ENCODE assay signal across 1 cellular context in genomic region chr17:67717624-67718324, GRCh38.
TF ChIP-seq lines count a peak whose summit lies in the region.

Gene NOL11 (plus strand): TSS chr17:67717936. CDS start chr17:67717948, 12 bp downstream.

TF ChIP-seq in K562, 482 proteins besides CTCF, POLR2A, EP300 and RAD21 (continued from another document):
- TF ChIP-seq, protein P1, sequence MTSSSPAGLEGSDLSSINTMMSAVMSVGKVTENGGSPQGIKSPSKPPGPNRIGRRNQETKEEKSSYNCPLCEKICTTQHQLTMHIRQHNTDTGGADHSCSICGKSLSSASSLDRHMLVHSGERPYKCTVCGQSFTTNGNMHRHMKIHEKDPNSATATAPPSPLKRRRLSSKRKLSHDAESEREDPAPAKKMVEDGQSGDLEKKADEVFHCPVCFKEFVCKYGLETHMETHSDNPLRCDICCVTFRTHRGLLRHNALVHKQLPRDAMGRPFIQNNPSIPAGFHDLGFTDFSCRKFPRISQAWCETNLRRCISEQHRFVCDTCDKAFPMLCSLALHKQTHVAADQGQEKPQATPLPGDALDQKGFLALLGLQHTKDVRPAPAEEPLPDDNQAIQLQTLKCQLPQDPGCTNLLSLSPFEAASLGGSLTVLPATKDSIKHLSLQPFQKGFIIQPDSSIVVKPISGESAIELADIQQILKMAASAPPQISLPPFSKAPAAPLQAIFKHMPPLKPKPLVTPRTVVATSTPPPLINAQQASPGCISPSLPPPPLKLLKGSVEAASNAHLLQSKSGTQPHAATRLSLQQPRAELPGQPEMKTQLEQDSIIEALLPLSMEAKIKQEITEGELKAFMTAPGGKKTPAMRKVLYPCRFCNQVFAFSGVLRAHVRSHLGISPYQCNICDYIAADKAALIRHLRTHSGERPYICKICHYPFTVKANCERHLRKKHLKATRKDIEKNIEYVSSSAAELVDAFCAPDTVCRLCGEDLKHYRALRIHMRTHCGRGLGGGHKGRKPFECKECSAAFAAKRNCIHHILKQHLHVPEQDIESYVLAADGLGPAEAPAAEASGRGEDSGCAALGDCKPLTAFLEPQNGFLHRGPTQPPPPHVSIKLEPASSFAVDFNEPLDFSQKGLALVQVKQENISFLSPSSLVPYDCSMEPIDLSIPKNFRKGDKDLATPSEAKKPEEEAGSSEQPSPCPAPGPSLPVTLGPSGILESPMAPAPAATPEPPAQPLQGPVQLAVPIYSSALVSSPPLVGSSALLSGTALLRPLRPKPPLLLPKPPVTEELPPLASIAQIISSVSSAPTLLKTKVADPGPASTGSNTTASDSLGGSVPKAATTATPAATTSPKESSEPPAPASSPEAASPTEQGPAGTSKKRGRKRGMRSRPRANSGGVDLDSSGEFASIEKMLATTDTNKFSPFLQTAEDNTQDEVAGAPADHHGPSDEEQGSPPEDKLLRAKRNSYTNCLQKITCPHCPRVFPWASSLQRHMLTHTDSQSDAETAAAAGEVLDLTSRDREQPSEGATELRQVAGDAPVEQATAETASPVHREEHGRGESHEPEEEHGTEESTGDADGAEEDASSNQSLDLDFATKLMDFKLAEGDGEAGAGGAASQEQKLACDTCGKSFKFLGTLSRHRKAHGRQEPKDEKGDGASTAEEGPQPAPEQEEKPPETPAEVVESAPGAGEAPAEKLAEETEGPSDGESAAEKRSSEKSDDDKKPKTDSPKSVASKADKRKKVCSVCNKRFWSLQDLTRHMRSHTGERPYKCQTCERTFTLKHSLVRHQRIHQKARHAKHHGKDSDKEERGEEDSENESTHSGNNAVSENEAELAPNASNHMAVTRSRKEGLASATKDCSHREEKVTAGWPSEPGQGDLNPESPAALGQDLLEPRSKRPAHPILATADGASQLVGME (CRISPR knock-in tag; IDR thresholded peaks at IDR 0.05) = no peak
- TF ChIP-seq CBFB (CRISPR knock-in tag; IDR thresholded peaks at IDR 0.05) (no peak), ZNF140 (CRISPR knock-in tag; IDR thresholded peaks at IDR 0.05) (no peak), FOXJ2 (tag; IDR thresholded peaks at IDR 0.05) (no peak), KDM2B (CRISPR knock-in tag; IDR thresholded peaks at IDR 0.05) (no peak), CBX1 (IDR thresholded peaks at IDR 0.05; ENCODE audit: low read depth) (no peak; the same call in 1 of the 2 replicates), ATF2 (CRISPR knock-in tag; IDR thresholded peaks at IDR 0.05) (no peak), ELK1 (CRISPR knock-in tag; IDR thresholded peaks at IDR 0.05) (no peak), CHCHD3 (CRISPR knock-in tag; IDR thresholded peaks at IDR 0.05) (no peak), COPS2 (conservative IDR thresholded peaks at IDR 0.05) (no peak), ZBTB12 (CRISPR knock-in tag; IDR thresholded peaks at IDR 0.05) (no peak), SNRNP70 (optimal IDR thresholded peaks at IDR 0.05; ENCODE audit: low read depth, low read length) (no peak), GABPA (tag; conservative IDR thresholded peaks at IDR 0.05; ENCODE audit: low read depth) (peak; percentile 87), SMARCA5 (IDR thresholded peaks at IDR 0.05) (no peak), ARID1B (IDR thresholded peaks at IDR 0.05) (peak; percentile 37; the same call in 1 of the 2 replicates), SREBF1 (IDR thresholded peaks at IDR 0.05; ENCODE audit: borderline replicate concordance, low read depth, low read length) (0 out of 2 replicates have a peak, but pooled peaks have one; percentile 40), HNRNPH1 (optimal IDR thresholded peaks at IDR 0.05; ENCODE audit: low read depth, low read length) (no peak), ZNF274 (IDR thresholded peaks at IDR 0.05; ENCODE audit: borderline replicate concordance, low read depth, low read length) (no peak), SMAD4 (CRISPR knock-in tag; conservative IDR thresholded peaks at IDR 0.05) (no peak), ZNF146 (CRISPR knock-in tag; IDR thresholded peaks at IDR 0.05; ENCODE audit: unreplicated experiment) (no peak), RBM39 (optimal IDR thresholded peaks at IDR 0.05; ENCODE audit: low read depth, low read length) (no peak), ELF2 (CRISPR knock-in tag; IDR thresholded peaks at IDR 0.05) (peak; percentile 94), ZNF41 (CRISPR knock-in tag; conservative IDR thresholded peaks at IDR 0.05) (no peak), FOXP4 (CRISPR knock-in tag; IDR thresholded peaks at IDR 0.05; ENCODE audit: borderline replicate concordance) (no peak)
- TF ChIP-seq, protein P2, sequence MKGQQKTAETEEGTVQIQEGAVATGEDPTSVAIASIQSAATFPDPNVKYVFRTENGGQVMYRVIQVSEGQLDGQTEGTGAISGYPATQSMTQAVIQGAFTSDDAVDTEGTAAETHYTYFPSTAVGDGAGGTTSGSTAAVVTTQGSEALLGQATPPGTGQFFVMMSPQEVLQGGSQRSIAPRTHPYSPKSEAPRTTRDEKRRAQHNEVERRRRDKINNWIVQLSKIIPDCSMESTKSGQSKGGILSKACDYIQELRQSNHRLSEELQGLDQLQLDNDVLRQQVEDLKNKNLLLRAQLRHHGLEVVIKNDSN (CRISPR knock-in tag; IDR thresholded peaks at IDR 0.05) = no peak; the same call in 1 of the 2 replicates
- TF ChIP-seq, protein P3, sequence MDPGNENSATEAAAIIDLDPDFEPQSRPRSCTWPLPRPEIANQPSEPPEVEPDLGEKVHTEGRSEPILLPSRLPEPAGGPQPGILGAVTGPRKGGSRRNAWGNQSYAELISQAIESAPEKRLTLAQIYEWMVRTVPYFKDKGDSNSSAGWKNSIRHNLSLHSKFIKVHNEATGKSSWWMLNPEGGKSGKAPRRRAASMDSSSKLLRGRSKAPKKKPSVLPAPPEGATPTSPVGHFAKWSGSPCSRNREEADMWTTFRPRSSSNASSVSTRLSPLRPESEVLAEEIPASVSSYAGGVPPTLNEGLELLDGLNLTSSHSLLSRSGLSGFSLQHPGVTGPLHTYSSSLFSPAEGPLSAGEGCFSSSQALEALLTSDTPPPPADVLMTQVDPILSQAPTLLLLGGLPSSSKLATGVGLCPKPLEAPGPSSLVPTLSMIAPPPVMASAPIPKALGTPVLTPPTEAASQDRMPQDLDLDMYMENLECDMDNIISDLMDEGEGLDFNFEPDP (CRISPR knock-in tag; IDR thresholded peaks at IDR 0.05) = no peak
- TF ChIP-seq, protein P4, sequence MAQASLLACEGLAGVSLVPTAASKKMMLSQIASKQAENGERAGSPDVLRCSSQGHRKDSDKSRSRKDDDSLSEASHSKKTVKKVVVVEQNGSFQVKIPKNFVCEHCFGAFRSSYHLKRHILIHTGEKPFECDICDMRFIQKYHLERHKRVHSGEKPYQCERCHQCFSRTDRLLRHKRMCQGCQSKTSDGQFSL (CRISPR knock-in tag; IDR thresholded peaks at IDR 0.05) = no peak
- TF ChIP-seq, protein P4 (tag; IDR thresholded peaks at IDR 0.05) = no peak
TF ChIP-seq in K562: peak in this region for 150.
